9 cellular contexts compared by ENCODE assay signal in the genomic region with DNA sequence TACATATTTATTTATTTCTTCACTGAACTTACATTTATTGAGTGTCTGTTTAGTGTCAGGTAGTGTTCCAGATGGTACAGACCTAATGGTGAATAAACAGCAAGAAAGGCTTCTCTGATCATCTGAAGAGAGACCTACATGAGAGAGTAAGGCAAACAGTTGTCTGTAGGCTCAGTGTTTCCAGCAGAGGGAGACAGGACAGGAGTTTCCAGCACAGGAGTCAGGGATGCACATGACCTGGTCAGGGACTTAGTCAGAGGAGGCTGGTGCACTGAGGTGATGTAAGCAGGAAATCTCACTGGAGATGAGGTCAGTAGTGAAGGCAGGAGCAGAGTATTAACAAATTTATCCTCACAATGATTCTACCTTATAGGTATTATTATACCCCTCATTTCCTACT.
DNase-seq lines count a peak whose midpoint lies in the region; ATAC-seq and TF ChIP-seq lines count a peak whose summit lies in the region.
"Had no signal": no experiment of that assay in that cellular context is flagged by ENCODE, and none has a peak within 500 bp of the region (broad histone marks: within the 10 kb centered on the region; RNA-seq: fewer than 3 reads in every experiment).

No MANE protein-coding gene starts in this region.

- no peak overlapping the region for H3K4me3 Mint-ChIP-seq in activated CD8-positive, alpha-beta T cell treated with anti-CD3 and anti-CD28 coated beads for 36 hours

- peak; percentile 85 to 89 for TF ChIP-seq RAD21 in liver (IDR thresholded peaks at IDR 0.05)

- no peak for TF ChIP-seq POLR2A in Peyer's patch (IDR thresholded peaks at IDR 0.05)

- H3K4me3 ChIP-seq in liver (ENCODE audit: low read depth in 1 of 3, low read length in 3 of 3) = no peak overlapping the region
- no peak overlapping the region for H3K4me3 ChIP-seq in Peyer's patch

- POLR2A ChIA-PET in activated CD8-positive, alpha-beta T cell treated with anti-CD3 and anti-CD28 coated beads for 36 hours (lab: Charles Lee) = no interaction called here

- no peak overlapping the region for H3K9ac ChIP-seq in liver (ENCODE audit: low read depth in 1 of 2, low read length in 2 of 2)

- ATAC-seq in activated CD8-positive, alpha-beta T cell treated with anti-CD3 and anti-CD28 coated beads for 36 hours = no peak
- no peak for ATAC-seq in GM19035 (IDR thresholded peaks at IDR 0.05; ENCODE audit: unreplicated experiment)
- ATAC-seq: left colon had no signal

- CTCF ChIA-PET in activated CD8-positive, alpha-beta T cell treated with anti-CD3 and anti-CD28 coated beads for 36 hours (lab: Charles Lee) = no interaction called here

- H3K36me3 Mint-ChIP-seq in activated CD8-positive, alpha-beta T cell treated with anti-CD3 and anti-CD28 coated beads for 36 hours (ENCODE audit: low read depth) = no peaks in the 10 kb centered on the region

- H3K27ac Mint-ChIP-seq in activated CD8-positive, alpha-beta T cell treated with anti-CD3 and anti-CD28 coated beads for 36 hours = no peak overlapping the region

- H3K9me3 ChIP-seq in liver (ENCODE audit: control insufficient read depth in 4 of 4, low read length in 3 of 4) (no peaks in the 10 kb centered on the region), Peyer's patch (no peaks in the 10 kb centered on the region)

- no peak overlapping the region for H3K27ac ChIP-seq in liver (ENCODE audit: low read depth in 1 of 2, low read length in 2 of 2)
- no peak overlapping the region for H3K27ac ChIP-seq in Peyer's patch

- no peaks in the 10 kb centered on the region for H3K4me1 ChIP-seq in liver (ENCODE audit: control insufficient read depth in 4 of 4, insufficient read depth in 4 of 4, low read length in 3 of 4)
- no peaks in the 10 kb centered on the region for H3K4me1 ChIP-seq in Peyer's patch

- TF ChIP-seq CTCF in liver (IDR thresholded peaks at IDR 0.05; ENCODE audit: low read depth, low read length, missing input control) = peak; percentile 56
- no peak for TF ChIP-seq CTCF in activated CD8-positive, alpha-beta T cell treated with anti-CD3 and anti-CD28 coated beads for 36 hours (IDR thresholded peaks at IDR 0.05)
- TF ChIP-seq CTCF in Peyer's patch (IDR thresholded peaks at IDR 0.05) = no peak

- in situ Hi-C loops in T47D (cut with HindIII; ENCODE audit: low pct_unique_long_range_greater_than_20kb, low sequenced_read_pairs) = no loop called here

- H3K9me3 Mint-ChIP-seq in activated CD8-positive, alpha-beta T cell treated with anti-CD3 and anti-CD28 coated beads for 36 hours = no peaks in the 10 kb centered on the region

- H3K27me3 Mint-ChIP-seq in activated CD8-positive, alpha-beta T cell treated with anti-CD3 and anti-CD28 coated beads for 36 hours = no peaks in the 10 kb centered on the region

- no peaks in the 10 kb centered on the region for H3K36me3 ChIP-seq in liver (ENCODE audit: control insufficient read depth in 4 of 4, insufficient read depth in 3 of 4, low read depth in 1 of 4, low read length in 3 of 4)
- no peaks in the 10 kb centered on the region for H3K36me3 ChIP-seq in Peyer's patch

- H3K4me1 Mint-ChIP-seq in activated CD8-positive, alpha-beta T cell treated with anti-CD3 and anti-CD28 coated beads for 36 hours (ENCODE audit: low read depth) = no peaks in the 10 kb centered on the region

- intact Hi-C loops in activated CD8-positive, alpha-beta T cell treated with anti-CD3 and anti-CD28 coated beads for 36 hours (cut with micrococcal nuclease) = no loop called here

- H3K27me3 ChIP-seq in liver (ENCODE audit: control insufficient read depth in 4 of 4, insufficient read depth in 4 of 4, low read length in 3 of 4) (no peaks in the 10 kb centered on the region), Peyer's patch (no peaks in the 10 kb centered on the region)

- DNase-seq in ELF-1 (ENCODE audit: low read depth, low spot score) (peak; percentile 51), NCI-H460 (ENCODE audit: extremely low read depth, low read depth) (peak; percentile 2), T47D (ENCODE audit: low read depth in 1 of 2, low spot score in 1 of 2) (peak; percentile 31 to 84), Peyer's patch (no peak), GOT3 (lab: John Stamatoyannopoulos, UW) (no peak)
- no peak for DNase-seq in activated CD8-positive, alpha-beta T cell treated with anti-CD3 and anti-CD28 coated beads for 36 hours
- DNase-seq: left colon had no signal

TF ChIP-seq in liver, 16 proteins besides CTCF, POLR2A, EP300 and RAD21:
- TF ChIP-seq YY1 (IDR thresholded peaks at IDR 0.05) (no peak), SP1 (IDR thresholded peaks at IDR 0.05) (no peak), ZBTB33 (IDR thresholded peaks at IDR 0.05) (no peak), EGR1 (IDR thresholded peaks at IDR 0.05; ENCODE audit: low read depth in 2 of 2) (no peak), JUND (IDR thresholded peaks at IDR 0.05) (no peak), HNF4A (conservative IDR thresholded peaks at IDR 0.05) (no peak), REST (IDR thresholded peaks at IDR 0.05) (no peak), GABPA (IDR thresholded peaks at IDR 0.05 in 1 of 2, conservative IDR thresholded peaks at IDR 0.05 in 1 of 2) (no peak), TAF1 (conservative IDR thresholded peaks at IDR 0.05) (no peak), HNF4G (IDR thresholded peaks at IDR 0.05) (no peak), FOXA1 (IDR thresholded peaks at IDR 0.05) (no peak), RXRA (IDR thresholded peaks at IDR 0.05) (no peak), FOXA2 (IDR thresholded peaks at IDR 0.05) (no peak), NR2F2 (IDR thresholded peaks at IDR 0.05) (no peak)
- TF ChIP-seq, protein P1, sequence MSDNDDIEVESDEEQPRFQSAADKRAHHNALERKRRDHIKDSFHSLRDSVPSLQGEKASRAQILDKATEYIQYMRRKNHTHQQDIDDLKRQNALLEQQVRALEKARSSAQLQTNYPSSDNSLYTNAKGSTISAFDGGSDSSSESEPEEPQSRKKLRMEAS (IDR thresholded peaks at IDR 0.05) = no peak
- TF ChIP-seq, protein P2, sequence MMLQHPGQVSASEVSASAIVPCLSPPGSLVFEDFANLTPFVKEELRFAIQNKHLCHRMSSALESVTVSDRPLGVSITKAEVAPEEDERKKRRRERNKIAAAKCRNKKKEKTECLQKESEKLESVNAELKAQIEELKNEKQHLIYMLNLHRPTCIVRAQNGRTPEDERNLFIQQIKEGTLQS (IDR thresholded peaks at IDR 0.05) = no peak

Comparison
In these comparisons a context has a peak if more than half of its experiments do, and no peak if none do; other contexts are left out.
1. DNase-seq: peak in ELF-1 (single experiment), NCI-H460 (single experiment) and T47D (2 of 2); none in activated CD8-positive, alpha-beta T cell treated with anti-CD3 and anti-CD28 coated beads for 36 hours (single experiment), Peyer's patch (0 of 3) and GOT3 (single experiment).